In genomic region chr6:69246983-69247382, GRCh38 we compare ENCODE assay signal across 33 cellular contexts.
"Had no signal": no experiment of that assay in that cellular context is flagged by ENCODE, and none has a peak within 500 bp of the region (broad histone marks: within the 10 kb centered on the region; RNA-seq: fewer than 3 reads in every experiment).

No MANE protein-coding gene starts in this region.

- H3K4me3 ChIP-seq: adrenal gland, body of pancreas, breast epithelium had no signal

- ATAC-seq: activated CD8-positive, alpha-beta T cell treated with anti-CD3 and anti-CD28 coated beads for 36 hours; activated naive CD4-positive, alpha-beta T cell treated with anti-CD3 and anti-CD28 coated beads, Interleukin-2, amount 50 U/mL, for 72 hours; activated T-cell treated with anti-CD3 and anti-CD28 coated beads, Interleukin-2, amount 50 U/mL, for 4 hours; activated T-cell treated with anti-CD3 and anti-CD28 coated beads, Interleukin-2, amount 50 U/mL, for 72 hours; activated T-helper 17 cell treated with anti-CD3 and anti-CD28 coated beads, Interleukin-2, amount 50 U/mL, for 72 hours; body of pancreas had no signal

- DNase-seq: activated B cell treated with CpG ODN at 0.5 μM for 24 hours; activated CD4-positive, alpha-beta memory T cell treated with anti-CD3 and anti-CD28 coated beads for 36 hours; activated CD4-positive, alpha-beta T cell treated with anti-CD3 and anti-CD28 coated beads for 4 hours; activated CD4-positive, alpha-beta T cell treated with anti-CD3 and anti-CD28 coated beads, Interleukin-2, amount 10 ng/mL, durations not matched to agents 24 days and 14 days; activated CD4-positive, alpha-beta T cell treated with anti-CD3 and anti-CD28 coated beads, Interleukin-2, amount 50 U/mL, for 1 hour; activated CD4-positive, alpha-beta T cell treated with anti-CD3 and anti-CD28 coated beads, Interleukin-2, amount 50 U/mL, for 4 hours; activated CD4-positive, CD25-positive, alpha-beta regulatory T cell treated with anti-CD3 and anti-CD28 coated beads, Interleukin-2, amount 50 U/mL, for 72 hours; activated CD8-positive, alpha-beta memory T cell treated with anti-CD3 and anti-CD28 coated beads, Interleukin-2, amount 50 U/mL, for 4 hours; activated CD8-positive, alpha-beta T cell treated with anti-CD3 and anti-CD28 coated beads for 36 hours; activated effector memory CD4-positive, alpha-beta T cell treated with anti-CD3 and anti-CD28 coated beads, Interleukin-2, amount 50 U/mL, for 16 hours; activated gamma-delta T cell treated with Interleukin-2 at 50 U/mL for 16 hours; activated naive CD4-positive, alpha-beta T cell; activated naive CD4-positive, alpha-beta T cell treated with anti-CD3 and anti-CD28 coated beads for 36 hours; activated naive CD4-positive, alpha-beta T cell treated with anti-CD3 and anti-CD28 coated beads, Interleukin-2, amount 50 U/mL, for 16 hours; activated naive CD8-positive, alpha-beta T cell treated with anti-CD3 and anti-CD28 coated beads for 36 hours; activated T-cell treated with anti-CD3 and anti-CD28 coated beads for 4 hours; activated T-cell treated with anti-CD3 and anti-CD28 coated beads, Interleukin-2, amount 50 U/mL, for 1 hour; activated T-cell treated with anti-CD3 and anti-CD28 coated beads, Interleukin-2, amount 50 U/mL, for 4 hours; activated T-cell treated with anti-CD3 and anti-CD28 coated beads, Interleukin-2, amount 50 U/mL, for 72 hours; adrenal gland; amniotic stem cell; aorta; body of pancreas; brain microvascular endothelial cell; central memory CD4-positive, alpha-beta T cell; T-helper 2 cell; T-helper 9 cell had no signal

- H3K9me3 ChIP-seq: adrenal gland, body of pancreas, breast epithelium had no signal

- H3K27ac ChIP-seq: adrenal gland, body of pancreas, brain microvascular endothelial cell, breast epithelium, VCaP had no signal

- FAIRE-seq: astrocyte, TTC549 had no signal

- H3K4me1 ChIP-seq: adrenal gland, body of pancreas, breast epithelium had no signal

- H3K36me3 ChIP-seq: adrenal gland, brain microvascular endothelial cell, breast epithelium had no signal

- H3K27me3 ChIP-seq: adrenal gland, body of pancreas, brain microvascular endothelial cell, breast epithelium had no signal
